ENCODE assay signal across 24 cellular contexts in genomic region chr7:130500910-130501309, GRCh38. TPM values are rescaled to one million over a fixed set of nuclear protein-coding genes. Genes with fewer than 3 reads are reported as not detected.
"Had no signal": no experiment of that assay in that cellular context is flagged by ENCODE, and none has a peak within 500 bp of the region (broad histone marks: within the 10 kb centered on the region; RNA-seq: fewer than 3 reads in every experiment).

No MANE protein-coding gene starts in this region.

- H3K4me2 ChIP-seq: SK-N-SH had no signal

- H3K27me3 ChIP-seq: MG63 had no signal

- H3K9me3 ChIP-seq: MG63, SK-N-SH had no signal

- H3K9ac ChIP-seq: SK-N-SH had no signal

- ATAC-seq: HepG2, Panc1, PC-3 had no signal

- H3K4me3 ChIP-seq: MG63 had no signal

- H3K27ac ChIP-seq: RWPE1 had no signal

- H3K36me3 ChIP-seq: MG63 had no signal

- DNase-seq: IMR-90; Karpas-422; KG1; MG63; NCI-H1092 treated with DMSO at 0.1 percent for 48 hours; NCI-H1436; NCI-H187; NCI-H2029; NCI-H2081 treated with DMSO at 0.1 percent for 48 hours; NCI-H2171; NCI-H226; NCI-H446; NCI-H510A; NCI-H524 treated with DMSO at 0.1 percent for 48 hours; NCI-H774; NK-92 treated with Interleukin-12 subunit alpha and Interleukin-12 subunit beta, amount 100 ng/mL, for 24 hours; PC-3; SHP77; SK-N-SH; SW 1271 had no signal

RNA-seq across cellular contexts. Expression of gene MEST, which starts 9.0 kb away (rescaled TPM):
- total RNA-seq: SK-MEL-5 had no signal
